ENCODE assay signal across 8 cellular contexts in the genomic region with DNA sequence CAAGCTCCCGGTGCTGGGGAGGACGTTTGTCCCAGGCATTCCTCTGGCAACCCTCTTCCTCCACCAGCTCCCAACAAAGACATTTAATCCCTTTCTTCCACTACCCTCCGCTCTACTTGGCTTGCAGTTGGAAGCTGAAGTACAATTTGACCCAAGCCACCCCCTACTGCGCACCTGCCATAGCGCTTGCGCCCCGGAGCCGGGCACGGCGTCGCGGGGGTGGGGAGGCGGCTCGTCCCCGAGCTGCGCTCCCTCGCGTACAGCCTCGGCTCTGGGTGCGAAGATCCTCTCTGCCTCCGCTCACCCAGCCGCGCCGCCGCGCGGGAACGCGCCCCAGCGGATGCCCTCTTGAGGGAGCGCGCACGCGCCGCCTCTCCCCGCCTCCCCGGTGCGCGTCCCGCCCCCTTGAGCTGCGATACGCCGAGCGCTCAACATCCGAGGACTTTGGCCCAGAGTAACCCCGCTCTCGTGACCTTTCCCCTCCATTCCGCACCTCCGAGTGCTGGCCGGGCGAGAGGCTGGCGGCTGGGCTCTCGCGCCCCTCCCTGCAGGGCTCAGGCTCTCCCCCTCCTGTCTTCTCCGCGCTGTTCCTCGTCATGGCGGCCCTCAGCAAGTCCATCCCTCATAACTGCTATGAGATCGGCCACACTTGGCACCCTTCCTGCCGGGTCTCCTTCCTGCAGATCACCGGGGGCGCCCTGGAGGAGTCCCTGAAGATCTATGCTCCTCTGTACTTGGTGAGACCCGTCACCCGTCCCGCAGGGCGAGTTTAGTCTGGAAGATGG. TPM values are rescaled to one million over a fixed set of nuclear protein-coding genes. Genes with fewer than 3 reads are reported as not detected.
DNase-seq lines count a peak whose midpoint lies in the region; ATAC-seq and TF ChIP-seq lines count a peak whose summit lies in the region.

A gene (plus strand): TSS at position 485 of the 785 bp plus-strand sequence. CDS start 112 bp downstream, at position 597.

- H3K9ac ChIP-seq in PC-3 (ENCODE audit: low read length): peak within 1 kb of the TSS; percentile 88

- H3K4me1 ChIP-seq in PC-3 (ENCODE audit: insufficient read depth, low read length): peaks cover 28% of the 10 kb centered on the region

- H3K9me3 ChIP-seq in PC-3 (ENCODE audit: low read length): no peaks in the 10 kb centered on the region

- no peaks in the 10 kb centered on the region for H3F3A ChIP-seq in PC-3 (ENCODE audit: low read length, unreplicated experiment)

- peak within 1 kb of the TSS; percentile 98 for H2AFZ ChIP-seq in PC-3 (ENCODE audit: low read length)

- H3K79me2 ChIP-seq in PC-3 (ENCODE audit: low read length): peaks cover 49% of the 10 kb centered on the region

- H3K4me3 ChIP-seq in Jurkat, Clone E6-1 (ENCODE audit: low read length): peak within 1 kb of the TSS; percentile 86
- H3K4me3 ChIP-seq in PC-3 (ENCODE audit: low read length) (peak within 1 kb of the TSS; percentile 97), epithelial cell of proximal tubule (ENCODE audit: low read depth, low read length) (peak within 1 kb of the TSS; percentile 86)

- DNase-seq in DMS53 (lab: John Stamatoyannopoulos, UW): peak; percentile 99
- DNase-seq in Jurkat, Clone E6-1 (ENCODE audit: low read depth, low spot score): peak; percentile 91
- peak; percentile 98 for DNase-seq in PC-3
- DNase-seq in activated T-cell treated with anti-CD3 and anti-CD28 coated beads for 48 hours (ENCODE audit: low read depth): peak; percentile 97
- DNase-seq in epithelial cell of proximal tubule (ENCODE audit: low read depth): peak; percentile 56
- peak; percentile 96 for DNase-seq in mucosa of gallbladder (ENCODE audit: low spot score)
- DNase-seq in stimulated activated CD8-positive, alpha-beta memory T cell treated with anti-CD3 and anti-CD28 coated beads, Interleukin-4, amount 100 ng/mL, for 24 hours (ENCODE audit: low read depth): peak; percentile 91

- no peaks in the 10 kb centered on the region for H3K36me3 ChIP-seq in PC-3 (ENCODE audit: low read depth, low read length)

- CTCF ChIA-PET in PC-3 (lab: Charles Lee): interaction anchor here (0.6 to 1.3 kb wide), 6 partner anchors 40 to 1409 kb away, joined by 3 to 9 read pairs (median 4); a partner anchor contains a TSS

- ATAC-seq in GM21717 (IDR thresholded peaks at IDR 0.05; ENCODE audit: unreplicated experiment) (peak; percentile 99), PC-3 (peak; percentile 93)

- no peaks in the 10 kb centered on the region for H3K9me2 ChIP-seq in PC-3 (replicated peaks; ENCODE audit: low read length)

- no TSS peak for BruUV-seq in PC-3 (replicated peaks; lab: Mats Ljungman, UMichigan)

- H4K20me1 ChIP-seq in PC-3 (ENCODE audit: low read length): peaks cover 10% of the 10 kb centered on the region

- H3K27ac ChIP-seq in PC-3 (ENCODE audit: low read length): peak within 1 kb of the TSS; percentile 72

- TF ChIP-seq CTCF in PC-3 (conservative IDR thresholded peaks at IDR 0.05; ENCODE audit: low read depth, low read length) (0 out of 2 replicates have a peak, but pooled peaks have one; percentile 13), epithelial cell of proximal tubule (conservative IDR thresholded peaks at IDR 0.05; ENCODE audit: low read depth, low read length) (no peak)

- intact Hi-C loops in PC-3 (cut with micrococcal nuclease): loop anchor here (1.0 to 5.0 kb wide), 8 partner anchors 27 to 136 kb away; a partner anchor contains a TSS

- no peaks in the 10 kb centered on the region for H3K27me3 ChIP-seq in PC-3 (ENCODE audit: low read length)

- POLR2A ChIA-PET in PC-3 (lab: Charles Lee; ENCODE audit: unreplicated experiment): interaction anchor here (0.5 to 0.7 kb wide), 4 partner anchors 40 to 689 kb away, joined by 3 to 6 read pairs (median 4); no protein-coding TSS in a partner anchor

- H3K4me2 ChIP-seq in PC-3 (ENCODE audit: low read length): peak within 1 kb of the TSS; percentile 90

RNA-seq across cellular contexts. Expression of the gene that starts here (rescaled TPM):
- polyA plus RNA-seq in Jurkat, Clone E6-1 (2012; ENCODE audit: insufficient read depth, insufficient read length): 20.5 TPM
- total RNA-seq in PC-3 (2014; rRNA removed): 14.0 and 20.2 TPM in 2 replicates
- 12.6 and 23.9 TPM in 2 replicates for total RNA-seq in epithelial cell of proximal tubule
- 23.7 TPM for total RNA-seq in mucosa of gallbladder

Comparison
In these comparisons a context has a peak if more than half of its experiments do, and no peak if none do; other contexts are left out.
1. Peak in every context shown above with its lines: DNase-seq, ATAC-seq, H3K4me3 ChIP-seq and H3K27ac ChIP-seq.